ENCODE assay signal across 8 cellular contexts in genomic region chr1:145094655-145095211, GRCh38. TPM values are rescaled to one million over a fixed set of nuclear protein-coding genes. Genes with fewer than 3 reads are reported as not detected.
DNase-seq lines count a peak whose midpoint lies in the region; ATAC-seq and TF ChIP-seq lines count a peak whose summit lies in the region.
"Not testable (repeated sequence)": the region's sequence is repeated elsewhere in the genome, so short reads cannot be mapped to it uniquely, and the experiment has no call there.

No MANE protein-coding gene starts in this region.

- peak; percentile 5 for ATAC-seq in GM19463 (IDR thresholded peaks at IDR 0.05; ENCODE audit: unreplicated experiment)
- ATAC-seq in HG02970 (IDR thresholded peaks at IDR 0.05; ENCODE audit: low FRiP score, unreplicated experiment), result peak; percentile 7
- peak; percentile 49 for ATAC-seq in esophagus mucosa
- peak; percentile 12 for ATAC-seq in lung (ENCODE audit: insufficient read depth, low FRiP score)

- DNase-seq in NB4 (ENCODE audit: low read depth); lung (ENCODE audit: low spot score): not testable (repeated sequence)
- DNase-seq in activated T-cell treated with anti-CD3 and anti-CD28 coated beads, Interleukin-2, amount 50 U/mL, for 48 hours, result peak; percentile 20 to 28
- peak; percentile 3 for DNase-seq in stimulated activated CD4-positive, alpha-beta T cell treated with anti-CD3 and anti-CD28 coated beads, Interleukin-1b, Interleukin-23, amount 100 ng/mL, for 48 hours

- TF ChIP-seq POLR2A in NB4 (IDR thresholded peaks at IDR 0.05; ENCODE audit: extremely low read depth, insufficient read length), result not testable (repeated sequence)

- peak overlapping the region in 9 of 11 experiments; percentile 54 to 70 (median 65); a peak in 15 of 22 replicates for H3K9ac ChIP-seq in BLaER1 treated with 17β-estradiol and CSF1 and Interleukin-3, amounts not matched to agents 10 nM and 100 nM

- H3K36me3 ChIP-seq in BLaER1 treated with 17β-estradiol and CSF1 and Interleukin-3, amounts not matched to agents 10 nM and 100 nM; lung (ENCODE audit: control insufficient read depth in 2 of 2, insufficient read depth in 2 of 2, low read length in 2 of 2): not testable (repeated sequence)

- H4K20me1 ChIP-seq in BLaER1 treated with 17β-estradiol and CSF1 and Interleukin-3, amounts not matched to agents 10 nM and 100 nM, result not testable (repeated sequence)

- not testable (repeated sequence) for H3K27me3 ChIP-seq in BLaER1 treated with 17β-estradiol and CSF1 and Interleukin-3, amounts not matched to agents 10 nM and 100 nM; lung (ENCODE audit: control insufficient read depth, insufficient read depth)

- H3K9me3 ChIP-seq in BLaER1 treated with 17β-estradiol and CSF1 and Interleukin-3, amounts not matched to agents 10 nM and 100 nM (replicated peaks in 1 of 11); lung (ENCODE audit: control insufficient read depth in 2 of 2, insufficient read depth in 1 of 2, low read length in 1 of 2): not testable (repeated sequence)

- not testable (repeated sequence) for H3K4me2 ChIP-seq in BLaER1 treated with 17β-estradiol and CSF1 and Interleukin-3, amounts not matched to agents 10 nM and 100 nM

- TF ChIP-seq CTCF in NB4 (IDR thresholded peaks at IDR 0.05; ENCODE audit: low read depth, low read length); lung (IDR thresholded peaks at IDR 0.05; ENCODE audit: control extremely low read depth, extremely low read depth): not testable (repeated sequence)

- peak overlapping the region; percentile 41 to 66 (median 56); a peak in 19 of 20 replicates for H3K4me3 ChIP-seq in BLaER1 treated with 17β-estradiol and CSF1 and Interleukin-3, amounts not matched to agents 10 nM and 100 nM
- H3K4me3 ChIP-seq in NB4 (ENCODE audit: low read depth, low read length), result peak overlapping the region; percentile 40
- peak overlapping the region; percentile 44 for H3K4me3 ChIP-seq in lung

- H3K4me1 ChIP-seq in BLaER1 treated with 17β-estradiol and CSF1 and Interleukin-3, amounts not matched to agents 10 nM and 100 nM; lung (ENCODE audit: control insufficient read depth in 2 of 2, insufficient read depth in 2 of 2, low read length in 2 of 2): not testable (repeated sequence)

- 2% methylated on average over 11 of the region's 46 CpGs; no CpG with 5 or more reads in 1 of the 2 donors for WGBS in lung, 2 donors

- H3K27ac ChIP-seq in BLaER1 treated with 17β-estradiol and CSF1 and Interleukin-3, amounts not matched to agents 10 nM and 100 nM, result peak overlapping the region in 5 of 11 experiments; percentile 41 to 66 (median 53); a peak in 8 of 22 replicates
- H3K27ac ChIP-seq in lung (ENCODE audit: low read depth in 1 of 2, low read length in 1 of 2), result peak overlapping the region in 1 of 2 donors; percentile 56

RNA-seq across cellular contexts. Expression of gene SRGAP2B, which starts 0.4 kb away (rescaled TPM):
- total RNA-seq in esophagus mucosa (25.9 TPM), lung (10 to 100 TPM; 33.2 to 49.8 TPM)
- 10 to 100 TPM in 1 of 2 donors, 1 to 10 TPM in 1; 5.8 to 17.5 TPM for polyA plus RNA-seq in lung

RNA-seq across cellular contexts. Expression of gene FAM72D, which starts 1.0 kb away (rescaled TPM):
- total RNA-seq in esophagus mucosa (2.8 TPM), lung (under 1 TPM; 0.52 to 0.60 TPM)
- under 1 TPM; 0.35 to 0.41 TPM for polyA plus RNA-seq in lung
